Comparison of ENCODE assay signal across 1 cellular context in the genomic region with DNA sequence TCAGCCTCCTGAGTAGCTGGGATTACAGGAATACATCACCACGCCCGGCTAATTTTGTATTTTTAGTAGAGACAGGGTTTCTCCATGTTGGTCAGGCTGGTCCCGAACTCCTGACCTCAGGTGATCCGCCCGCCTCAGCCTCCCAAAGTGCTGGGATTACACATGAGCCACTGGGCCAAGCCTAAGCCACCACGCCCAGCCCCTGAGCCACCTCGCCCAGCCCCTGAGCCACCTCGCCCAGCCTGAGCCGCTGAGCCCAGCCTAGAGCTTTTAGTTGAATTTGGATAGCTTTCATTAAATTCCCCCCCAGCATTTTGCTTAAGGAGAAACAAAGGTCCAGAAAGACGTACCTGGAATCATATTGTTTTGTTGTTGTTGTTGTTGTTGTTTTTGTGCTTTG. TPM values are rescaled to one million over a fixed set of nuclear protein-coding genes. Genes with fewer than 3 reads are reported as not detected.
"Had no signal": no experiment of that assay in that cellular context is flagged by ENCODE, and none has a peak within 500 bp of the region (broad histone marks: within the 10 kb centered on the region; RNA-seq: fewer than 3 reads in every experiment).

No MANE protein-coding gene starts in this region.

RNA-seq across cellular contexts. Expression of a gene that starts 29.2 kb away (rescaled TPM):
- total RNA-seq: naive thymus-derived CD4-positive, alpha-beta T cell had no signal
- polyA plus RNA-seq: naive thymus-derived CD4-positive, alpha-beta T cell had no signal
